Comparison of ENCODE assay signal across 9 cellular contexts in genomic region chr10:44316187-44316921, GRCh38.
A peak's percentile ranks its signal among the peaks of the same experiment; 100 is the strongest.
DNase-seq lines count a peak whose midpoint lies in the region; ATAC-seq and TF ChIP-seq lines count a peak whose summit lies in the region.
"Had no signal": no experiment of that assay in that cellular context is flagged by ENCODE, and none has a peak within 500 bp of the region (broad histone marks: within the 10 kb centered on the region; RNA-seq: fewer than 3 reads in every experiment).

No MANE protein-coding gene starts in this region.

- H3K36me3 ChIP-seq in BE2C = no peaks in the 10 kb centered on the region

- H3K4me1 ChIP-seq in BE2C = peaks cover 8% of the 10 kb centered on the region

- peak; percentile 55 for ATAC-seq in GM18505 (IDR thresholded peaks at IDR 0.05; ENCODE audit: unreplicated experiment)
- ATAC-seq in GM21717 (IDR thresholded peaks at IDR 0.05; ENCODE audit: unreplicated experiment) = no peak
- no peak for ATAC-seq in HG02973 (IDR thresholded peaks at IDR 0.05; ENCODE audit: unreplicated experiment)
- ATAC-seq in HG03442 (IDR thresholded peaks at IDR 0.05; ENCODE audit: unreplicated experiment) = no peak

- no peaks in the 10 kb centered on the region for H3K9me3 ChIP-seq in BE2C

- no peaks in the 10 kb centered on the region for H3K27me3 ChIP-seq in BE2C

- no peak for TF ChIP-seq CTCF in BE2C (IDR thresholded peaks at IDR 0.05; ENCODE audit: low read depth, low read length)

- TF ChIP-seq POLR2A in GM18505 (IDR thresholded peaks at IDR 0.05; ENCODE audit: borderline replicate concordance, extremely low read depth, insufficient read depth, insufficient read length) = no peak

- H3K4me3 ChIP-seq in BE2C (ENCODE audit: low read depth, low read length) = peak overlapping the region; percentile 28

- peak; percentile 96 for DNase-seq in BE2C
- DNase-seq in NAMALWA (ENCODE audit: low spot score) = peak; percentile 90
- DNase-seq in iPS-NIHi11 (ENCODE audit: low spot score) = peak; percentile 83
- no peak for DNase-seq in NCI-H2227 treated with DMSO at 0.1 percent for 48 hours (lab: John Stamatoyannopoulos, UW)
- DNase-seq: Calu3 had no signal
